In the genomic region with DNA sequence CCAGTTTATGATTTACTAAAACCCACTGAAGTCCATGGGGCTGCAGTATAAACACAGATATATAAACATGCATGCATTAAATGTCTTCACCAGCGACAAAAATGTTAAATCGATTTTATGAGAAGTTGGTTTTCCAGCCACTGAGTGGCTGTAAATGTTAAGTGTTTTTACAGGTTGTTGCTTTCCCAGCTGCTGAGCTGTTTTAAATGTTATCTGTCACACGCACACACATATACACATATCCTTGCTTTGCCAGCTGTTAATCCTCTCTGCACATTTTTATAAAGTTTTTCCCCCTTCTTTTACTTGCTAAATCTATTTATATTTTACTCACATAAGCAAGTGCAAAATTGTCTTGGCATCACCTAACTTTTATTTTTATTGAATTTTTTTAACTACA, we compare ENCODE assay signal across 2 cellular contexts.
TF ChIP-seq lines count a peak whose summit lies in the region.

No MANE protein-coding gene starts in this region.

TF ChIP-seq in HEK293, 187 proteins besides CTCF, POLR2A, EP300 and RAD21 (continued from another document):
- TF ChIP-seq, protein P1, sequence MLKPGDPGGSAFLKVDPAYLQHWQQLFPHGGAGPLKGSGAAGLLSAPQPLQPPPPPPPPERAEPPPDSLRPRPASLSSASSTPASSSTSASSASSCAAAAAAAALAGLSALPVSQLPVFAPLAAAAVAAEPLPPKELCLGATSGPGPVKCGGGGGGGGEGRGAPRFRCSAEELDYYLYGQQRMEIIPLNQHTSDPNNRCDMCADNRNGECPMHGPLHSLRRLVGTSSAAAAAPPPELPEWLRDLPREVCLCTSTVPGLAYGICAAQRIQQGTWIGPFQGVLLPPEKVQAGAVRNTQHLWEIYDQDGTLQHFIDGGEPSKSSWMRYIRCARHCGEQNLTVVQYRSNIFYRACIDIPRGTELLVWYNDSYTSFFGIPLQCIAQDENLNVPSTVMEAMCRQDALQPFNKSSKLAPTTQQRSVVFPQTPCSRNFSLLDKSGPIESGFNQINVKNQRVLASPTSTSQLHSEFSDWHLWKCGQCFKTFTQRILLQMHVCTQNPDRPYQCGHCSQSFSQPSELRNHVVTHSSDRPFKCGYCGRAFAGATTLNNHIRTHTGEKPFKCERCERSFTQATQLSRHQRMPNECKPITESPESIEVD (tag by site-specific recombination; IDR thresholded peaks at IDR 0.05), result peak; percentile 99
- TF ChIP-seq ZNF423 (tag by site-specific recombination; IDR thresholded peaks at IDR 0.05) (no peak), ZNF239 (tag by site-specific recombination; IDR thresholded peaks at IDR 0.05) (no peak), ZSCAN30 (tag by site-specific recombination; IDR thresholded peaks at IDR 0.05) (peak; percentile 88), ZNF394 (tag by site-specific recombination; IDR thresholded peaks at IDR 0.05; ENCODE audit: borderline replicate concordance) (no peak), ZNF155 (tag by site-specific recombination; IDR thresholded peaks at IDR 0.05) (no peak), ZNF48 (tag by site-specific recombination; IDR thresholded peaks at IDR 0.05) (no peak), ZNF561 (tag by site-specific recombination; IDR thresholded peaks at IDR 0.05; ENCODE audit: borderline replicate concordance) (peak; percentile 81; the same call in 1 of the 2 replicates), ZNF626 (tag by site-specific recombination; IDR thresholded peaks at IDR 0.05) (no peak), OSR2 (tag by site-specific recombination; IDR thresholded peaks at IDR 0.05) (peak; percentile 82), ZNF837 (tag by site-specific recombination; IDR thresholded peaks at IDR 0.05) (no peak), SCRT1 (tag by site-specific recombination; IDR thresholded peaks at IDR 0.05; ENCODE audit: borderline replicate concordance) (peak; percentile 91), KLF16 (tag by site-specific recombination; IDR thresholded peaks at IDR 0.05) (no peak), ZXDB (tag by site-specific recombination; IDR thresholded peaks at IDR 0.05) (peak; percentile 60), ZNF830 (tag by site-specific recombination; IDR thresholded peaks at IDR 0.05; ENCODE audit: low read depth) (no peak), ZBTB7A (tag by site-specific recombination; IDR thresholded peaks at IDR 0.05; ENCODE audit: low read depth) (no peak), FEZF1 (tag by site-specific recombination; IDR thresholded peaks at IDR 0.05) (peak; percentile 96), ZNF169 (tag by site-specific recombination; IDR thresholded peaks at IDR 0.05) (no peak), ZNF335 (tag by site-specific recombination; conservative IDR thresholded peaks at IDR 0.05) (no peak), RBAK (tag by site-specific recombination; IDR thresholded peaks at IDR 0.05) (no peak), ZNF16 (tag by site-specific recombination; IDR thresholded peaks at IDR 0.05; ENCODE audit: low read depth) (no peak), ZNF132 (tag by site-specific recombination; IDR thresholded peaks at IDR 0.05; ENCODE audit: borderline replicate concordance) (no peak), REPIN1 (tag by site-specific recombination; IDR thresholded peaks at IDR 0.05; ENCODE audit: low read depth) (no peak)
- TF ChIP-seq, protein P2, sequence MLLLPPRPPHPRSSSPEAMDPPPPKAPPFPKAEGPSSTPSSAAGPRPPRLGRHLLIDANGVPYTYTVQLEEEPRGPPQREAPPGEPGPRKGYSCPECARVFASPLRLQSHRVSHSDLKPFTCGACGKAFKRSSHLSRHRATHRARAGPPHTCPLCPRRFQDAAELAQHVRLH (tag by site-specific recombination; IDR thresholded peaks at IDR 0.05), result peak; percentile 65; the same call in 1 of the 2 replicates
- TF ChIP-seq, protein P3, sequence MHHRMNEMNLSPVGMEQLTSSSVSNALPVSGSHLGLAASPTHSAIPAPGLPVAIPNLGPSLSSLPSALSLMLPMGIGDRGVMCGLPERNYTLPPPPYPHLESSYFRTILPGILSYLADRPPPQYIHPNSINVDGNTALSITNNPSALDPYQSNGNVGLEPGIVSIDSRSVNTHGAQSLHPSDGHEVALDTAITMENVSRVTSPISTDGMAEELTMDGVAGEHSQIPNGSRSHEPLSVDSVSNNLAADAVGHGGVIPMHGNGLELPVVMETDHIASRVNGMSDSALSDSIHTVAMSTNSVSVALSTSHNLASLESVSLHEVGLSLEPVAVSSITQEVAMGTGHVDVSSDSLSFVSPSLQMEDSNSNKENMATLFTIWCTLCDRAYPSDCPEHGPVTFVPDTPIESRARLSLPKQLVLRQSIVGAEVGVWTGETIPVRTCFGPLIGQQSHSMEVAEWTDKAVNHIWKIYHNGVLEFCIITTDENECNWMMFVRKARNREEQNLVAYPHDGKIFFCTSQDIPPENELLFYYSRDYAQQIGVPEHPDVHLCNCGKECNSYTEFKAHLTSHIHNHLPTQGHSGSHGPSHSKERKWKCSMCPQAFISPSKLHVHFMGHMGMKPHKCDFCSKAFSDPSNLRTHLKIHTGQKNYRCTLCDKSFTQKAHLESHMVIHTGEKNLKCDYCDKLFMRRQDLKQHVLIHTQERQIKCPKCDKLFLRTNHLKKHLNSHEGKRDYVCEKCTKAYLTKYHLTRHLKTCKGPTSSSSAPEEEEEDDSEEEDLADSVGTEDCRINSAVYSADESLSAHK (tag by site-specific recombination; IDR thresholded peaks at IDR 0.05), result peak; percentile 77

TF ChIP-seq in K562, 482 proteins besides CTCF, POLR2A, EP300 and RAD21 (continued from another document and continues in another):
- TF ChIP-seq, protein P4, sequence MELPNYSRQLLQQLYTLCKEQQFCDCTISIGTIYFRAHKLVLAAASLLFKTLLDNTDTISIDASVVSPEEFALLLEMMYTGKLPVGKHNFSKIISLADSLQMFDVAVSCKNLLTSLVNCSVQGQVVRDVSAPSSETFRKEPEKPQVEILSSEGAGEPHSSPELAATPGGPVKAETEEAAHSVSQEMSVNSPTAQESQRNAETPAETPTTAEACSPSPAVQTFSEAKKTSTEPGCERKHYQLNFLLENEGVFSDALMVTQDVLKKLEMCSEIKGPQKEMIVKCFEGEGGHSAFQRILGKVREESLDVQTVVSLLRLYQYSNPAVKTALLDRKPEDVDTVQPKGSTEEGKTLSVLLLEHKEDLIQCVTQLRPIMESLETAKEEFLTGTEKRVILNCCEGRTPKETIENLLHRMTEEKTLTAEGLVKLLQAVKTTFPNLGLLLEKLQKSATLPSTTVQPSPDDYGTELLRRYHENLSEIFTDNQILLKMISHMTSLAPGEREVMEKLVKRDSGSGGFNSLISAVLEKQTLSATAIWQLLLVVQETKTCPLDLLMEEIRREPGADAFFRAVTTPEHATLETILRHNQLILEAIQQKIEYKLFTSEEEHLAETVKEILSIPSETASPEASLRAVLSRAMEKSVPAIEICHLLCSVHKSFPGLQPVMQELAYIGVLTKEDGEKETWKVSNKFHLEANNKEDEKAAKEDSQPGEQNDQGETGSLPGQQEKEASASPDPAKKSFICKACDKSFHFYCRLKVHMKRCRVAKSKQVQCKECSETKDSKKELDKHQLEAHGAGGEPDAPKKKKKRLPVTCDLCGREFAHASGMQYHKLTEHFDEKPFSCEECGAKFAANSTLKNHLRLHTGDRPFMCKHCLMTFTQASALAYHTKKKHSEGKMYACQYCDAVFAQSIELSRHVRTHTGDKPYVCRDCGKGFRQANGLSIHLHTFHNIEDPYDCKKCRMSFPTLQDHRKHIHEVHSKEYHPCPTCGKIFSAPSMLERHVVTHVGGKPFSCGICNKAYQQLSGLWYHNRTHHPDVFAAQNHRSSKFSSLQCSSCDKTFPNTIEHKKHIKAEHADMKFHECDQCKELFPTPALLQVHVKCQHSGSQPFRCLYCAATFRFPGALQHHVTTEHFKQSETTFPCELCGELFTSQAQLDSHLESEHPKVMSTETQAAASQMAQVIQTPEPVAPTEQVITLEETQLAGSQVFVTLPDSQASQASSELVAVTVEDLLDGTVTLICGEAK (IDR thresholded peaks at IDR 0.05), result 0 out of 2 replicates have a peak, but pooled peaks have one; percentile 56
- TF ChIP-seq, protein P4 (CRISPR knock-in tag; IDR thresholded peaks at IDR 0.05), result no peak
- TF ChIP-seq TCF7 (IDR thresholded peaks at IDR 0.05; ENCODE audit: borderline replicate concordance), result no peak
- TF ChIP-seq STAT5A (IDR thresholded peaks at IDR 0.05; ENCODE audit: borderline replicate concordance, low read length), result 0 out of 2 replicates have a peak, but pooled peaks have one; percentile 22
- no peak for TF ChIP-seq POLR2G (IDR thresholded peaks at IDR 0.05; ENCODE audit: low read depth, low read length)
- peak; percentile 67 for TF ChIP-seq CBFA2T2 (conservative IDR thresholded peaks at IDR 0.05)
- TF ChIP-seq JUN (IDR thresholded peaks at IDR 0.05; ENCODE audit: borderline replicate concordance, low read depth, low read length), result no peak
- TF ChIP-seq JUN (CRISPR knock-in tag; IDR thresholded peaks at IDR 0.05; ENCODE audit: borderline replicate concordance), result no peak
- no peak for TF ChIP-seq ZNF583 (CRISPR knock-in tag; IDR thresholded peaks at IDR 0.05)
- no peak for TF ChIP-seq HNRNPLL (IDR thresholded peaks at IDR 0.05; ENCODE audit: low read depth, low read length, poor library complexity, severe bottlenecking)
- no peak for TF ChIP-seq KDM2B (CRISPR knock-in tag; IDR thresholded peaks at IDR 0.05)
- 0 out of 2 replicates have a peak, but pooled peaks have one; percentile 12 for TF ChIP-seq SMARCA4 (IDR thresholded peaks at IDR 0.05)
- TF ChIP-seq ZC3H4 (CRISPR knock-in tag; IDR thresholded peaks at IDR 0.05; ENCODE audit: borderline replicate concordance), result no peak
- no peak for TF ChIP-seq ZNF561 (CRISPR knock-in tag; conservative IDR thresholded peaks at IDR 0.05)
- TF ChIP-seq, protein P5, sequence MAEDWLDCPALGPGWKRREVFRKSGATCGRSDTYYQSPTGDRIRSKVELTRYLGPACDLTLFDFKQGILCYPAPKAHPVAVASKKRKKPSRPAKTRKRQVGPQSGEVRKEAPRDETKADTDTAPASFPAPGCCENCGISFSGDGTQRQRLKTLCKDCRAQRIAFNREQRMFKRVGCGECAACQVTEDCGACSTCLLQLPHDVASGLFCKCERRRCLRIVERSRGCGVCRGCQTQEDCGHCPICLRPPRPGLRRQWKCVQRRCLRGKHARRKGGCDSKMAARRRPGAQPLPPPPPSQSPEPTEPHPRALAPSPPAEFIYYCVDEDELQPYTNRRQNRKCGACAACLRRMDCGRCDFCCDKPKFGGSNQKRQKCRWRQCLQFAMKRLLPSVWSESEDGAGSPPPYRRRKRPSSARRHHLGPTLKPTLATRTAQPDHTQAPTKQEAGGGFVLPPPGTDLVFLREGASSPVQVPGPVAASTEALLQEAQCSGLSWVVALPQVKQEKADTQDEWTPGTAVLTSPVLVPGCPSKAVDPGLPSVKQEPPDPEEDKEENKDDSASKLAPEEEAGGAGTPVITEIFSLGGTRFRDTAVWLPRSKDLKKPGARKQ (CRISPR knock-in tag; IDR thresholded peaks at IDR 0.05), result no peak
- no peak for TF ChIP-seq MEIS2 (IDR thresholded peaks at IDR 0.05; ENCODE audit: partially characterized antibody)
- TF ChIP-seq CREB1 (IDR thresholded peaks at IDR 0.05), result no peak
- TF ChIP-seq CREB1 (CRISPR knock-in tag; IDR thresholded peaks at IDR 0.05), result no peak
- no peak for TF ChIP-seq FOS (IDR thresholded peaks at IDR 0.05; ENCODE audit: extremely low read depth, insufficient read length)
- TF ChIP-seq, protein P6, sequence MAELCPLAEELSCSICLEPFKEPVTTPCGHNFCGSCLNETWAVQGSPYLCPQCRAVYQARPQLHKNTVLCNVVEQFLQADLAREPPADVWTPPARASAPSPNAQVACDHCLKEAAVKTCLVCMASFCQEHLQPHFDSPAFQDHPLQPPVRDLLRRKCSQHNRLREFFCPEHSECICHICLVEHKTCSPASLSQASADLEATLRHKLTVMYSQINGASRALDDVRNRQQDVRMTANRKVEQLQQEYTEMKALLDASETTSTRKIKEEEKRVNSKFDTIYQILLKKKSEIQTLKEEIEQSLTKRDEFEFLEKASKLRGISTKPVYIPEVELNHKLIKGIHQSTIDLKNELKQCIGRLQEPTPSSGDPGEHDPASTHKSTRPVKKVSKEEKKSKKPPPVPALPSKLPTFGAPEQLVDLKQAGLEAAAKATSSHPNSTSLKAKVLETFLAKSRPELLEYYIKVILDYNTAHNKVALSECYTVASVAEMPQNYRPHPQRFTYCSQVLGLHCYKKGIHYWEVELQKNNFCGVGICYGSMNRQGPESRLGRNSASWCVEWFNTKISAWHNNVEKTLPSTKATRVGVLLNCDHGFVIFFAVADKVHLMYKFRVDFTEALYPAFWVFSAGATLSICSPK (IDR thresholded peaks at IDR 0.05; ENCODE audit: borderline replicate concordance), result no peak
- TF ChIP-seq ZNF76 (CRISPR knock-in tag; IDR thresholded peaks at IDR 0.05; ENCODE audit: borderline replicate concordance), result no peak
- no peak for TF ChIP-seq GATAD2A (IDR thresholded peaks at IDR 0.05)
- no peak for TF ChIP-seq ZNF232 (CRISPR knock-in tag; IDR thresholded peaks at IDR 0.05)
- TF ChIP-seq ZNF507 (tag; conservative IDR thresholded peaks at IDR 0.05), result no peak
- no peak for TF ChIP-seq ZNF75A (CRISPR knock-in tag; IDR thresholded peaks at IDR 0.05)
- TF ChIP-seq PHF20 (IDR thresholded peaks at IDR 0.05; ENCODE audit: partially characterized antibody), result no peak
- TF ChIP-seq ZNF444 (CRISPR knock-in tag; IDR thresholded peaks at IDR 0.05), result no peak
- TF ChIP-seq ETS2 (tag; IDR thresholded peaks at IDR 0.05; ENCODE audit: borderline replicate concordance, poor library complexity, severe bottlenecking), result no peak
